23 cellular contexts compared by ENCODE assay signal in the genomic region with DNA sequence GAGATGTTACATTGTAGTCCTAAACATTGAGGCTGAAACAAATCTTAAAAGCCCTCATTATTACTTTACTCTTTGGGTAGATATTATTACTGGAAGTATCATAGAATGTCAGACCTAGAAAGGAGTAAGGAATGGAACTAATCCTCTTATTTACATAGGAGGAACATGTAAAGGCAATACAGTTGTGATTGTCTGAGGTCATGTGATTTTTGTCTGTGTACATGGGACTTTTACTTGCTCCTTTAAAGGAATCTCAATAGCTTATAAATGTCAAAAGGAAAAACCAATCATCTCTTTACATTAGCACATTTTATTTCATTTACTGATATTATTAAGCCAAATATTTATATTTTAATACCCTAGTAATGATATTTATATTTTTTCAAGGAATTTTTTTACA.
A peak's percentile ranks its signal among the peaks of the same experiment; 100 is the strongest.
DNase-seq lines count a peak whose midpoint lies in the region; FAIRE-seq and TF ChIP-seq lines count a peak whose summit lies in the region.
"Had no signal": no experiment of that assay in that cellular context is flagged by ENCODE, and none has a peak within 500 bp of the region (broad histone marks: within the 10 kb centered on the region; RNA-seq: fewer than 3 reads in every experiment).

No MANE protein-coding gene starts in this region.

- H3K27me3 ChIP-seq in bronchial epithelial cell (ENCODE audit: control insufficient read depth, insufficient read depth, low read length), result no peaks in the 10 kb centered on the region
- H3K27me3 ChIP-seq: BLaER1 treated with 17β-estradiol and CSF1 and Interleukin-3, amounts not matched to agents 10 nM and 100 nM had no signal

- no peak for DNase-seq in D721Med (ENCODE audit: insufficient read length, low spot score)
- peak; percentile 56 for DNase-seq in bronchial epithelial cell (ENCODE audit: low read depth)
- DNase-seq in midbrain (lab: John Stamatoyannopoulos, UW), result no peak
- DNase-seq in T-helper 1 cell, result no peak
- no peak for DNase-seq in ecto neural progenitor cell (ENCODE audit: low spot score)
- DNase-seq: 8988T; AML-193; Caco-2; Calu3; CD4-positive, alpha-beta T cell; CD8-positive, alpha-beta T cell; DMS 273 treated with DMSO at 0.1 percent for 48 hours; DMS153; DMS53; DMS79; DND-41; EL; GDM1 had no signal

- peak; percentile 56 for FAIRE-seq in D721Med (lab: Jason Lieb, UNC)
- no peak for FAIRE-seq in bronchial epithelial cell (lab: Jason Lieb, UNC)
- FAIRE-seq: A549, GM12878, GM12892, GM18507 had no signal

- H3K36me3 ChIP-seq in bronchial epithelial cell (ENCODE audit: control insufficient read depth, insufficient read depth, low read length), result no peaks in the 10 kb centered on the region
- H3K36me3 ChIP-seq: BLaER1 treated with 17β-estradiol and CSF1 and Interleukin-3, amounts not matched to agents 10 nM and 100 nM had no signal

- H3K4me3 ChIP-seq in bronchial epithelial cell (ENCODE audit: low read depth, low read length), result no peak overlapping the region
- H3K4me3 ChIP-seq: A549; BLaER1 treated with 17β-estradiol and CSF1 and Interleukin-3, amounts not matched to agents 10 nM and 100 nM; GM12878 had no signal

- TF ChIP-seq CTCF in D721Med (IDR thresholded peaks at IDR 0.05; ENCODE audit: insufficient read depth, missing control alignments) (no peak), bronchial epithelial cell (IDR thresholded peaks at IDR 0.05; ENCODE audit: insufficient read depth, low read length, severe bottlenecking) (no peak)
